In genomic region chr3:72957303-72957702, GRCh38 we compare ENCODE assay signal across 1 cellular context.
TF ChIP-seq lines count a peak whose summit lies in the region.

No MANE protein-coding gene starts in this region.

TF ChIP-seq in GM23338, 12 proteins besides CTCF, POLR2A, EP300 and RAD21 (continued from another document):
- no peak for TF ChIP-seq ETS1 (IDR thresholded peaks at IDR 0.05)
- TF ChIP-seq NANOG (IDR thresholded peaks at IDR 0.05; ENCODE audit: borderline replicate concordance), result no peak
- TF ChIP-seq POLR2AphosphoS5 (IDR thresholded peaks at IDR 0.05; ENCODE audit: low read depth), result no peak
- TF ChIP-seq CREB1 (CRISPR knock-in tag; IDR thresholded peaks at IDR 0.05; ENCODE audit: low read depth), result no peak
- no peak for TF ChIP-seq JUNB (IDR thresholded peaks at IDR 0.05; ENCODE audit: unreplicated experiment)
